In the genomic region with DNA sequence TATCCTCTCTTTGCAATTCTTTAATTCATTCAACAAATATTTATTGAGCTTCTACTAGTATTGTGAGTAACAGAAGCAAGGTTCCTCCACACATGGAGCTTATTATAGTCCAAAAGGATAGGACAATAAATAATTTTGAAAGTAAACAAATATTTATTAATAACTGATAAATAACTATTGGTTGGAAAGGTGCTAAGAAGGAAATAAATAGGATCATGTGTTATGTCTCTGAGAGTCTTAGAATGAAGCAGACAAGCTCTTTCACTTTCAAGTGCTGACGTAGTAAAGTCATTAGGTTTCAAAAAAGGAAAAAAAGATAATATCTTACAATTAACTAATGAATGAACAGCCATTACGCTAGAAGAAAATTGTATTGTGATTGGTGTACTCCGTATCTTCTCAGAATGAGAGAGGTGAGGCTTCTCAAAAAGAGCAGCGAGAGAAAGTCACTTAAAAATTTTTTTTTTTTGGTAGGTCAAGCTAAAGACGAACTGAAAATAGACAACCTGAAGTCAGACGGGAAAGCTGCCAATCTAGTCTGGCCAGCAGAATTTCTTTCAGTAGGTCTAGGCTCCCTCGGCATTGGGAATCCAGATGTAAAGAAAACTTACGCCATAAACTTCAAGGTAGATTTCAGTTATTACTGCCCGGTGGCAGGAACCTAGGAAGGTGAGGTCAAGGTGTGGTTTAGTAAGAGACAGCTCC, we compare ENCODE assay signal across 8 cellular contexts. TPM values are rescaled to one million over a fixed set of nuclear protein-coding genes. Genes with fewer than 3 reads are reported as not detected.
DNase-seq lines count a peak whose midpoint lies in the region; ATAC-seq and TF ChIP-seq lines count a peak whose summit lies in the region.

No MANE protein-coding gene starts in this region.

- H3K4me2 ChIP-seq in BLaER1 (peak overlapping the region; percentile 83), H9 (ENCODE audit: insufficient read depth, insufficient read length, low read length) (peak overlapping the region; percentile 98), smooth muscle cell (peak overlapping the region; percentile 97)

- no peak for DNase-seq in H9
- DNase-seq in foreskin fibroblast = peak in 1 of 2 donors; percentile 8
- no peak for DNase-seq in smooth muscle cell (lab: John Stamatoyannopoulos, UW; ENCODE audit: unreplicated experiment)
- no peak for DNase-seq in kidney glomerular epithelial cell (lab: John Stamatoyannopoulos, UW)
- no peak for DNase-seq in amygdala (lab: John Stamatoyannopoulos, UW)

- no peak overlapping the region for H4K5ac ChIP-seq in H9 (ENCODE audit: insufficient read length, low read depth, low read length)

- H3K18ac ChIP-seq in H9 (ENCODE audit: insufficient read length, low read depth, low read length) = peak overlapping the region; percentile 16

- H3K27ac ChIP-seq in BLaER1 (peak overlapping the region; percentile 95), H9 (ENCODE audit: insufficient read length, low read depth, low read length) (no peak overlapping the region), smooth muscle cell (ENCODE audit: low read depth) (peak overlapping the region; percentile 97)

- TF ChIP-seq CTCF in H9 (conservative IDR thresholded peaks at IDR 0.05) (no peak), foreskin fibroblast (IDR thresholded peaks at IDR 0.05; ENCODE audit: low read depth, low read length) (no peak), smooth muscle cell (IDR thresholded peaks at IDR 0.05; ENCODE audit: borderline replicate concordance, insufficient read depth, poor library complexity, severe bottlenecking) (no peak)

- H3K27me3 ChIP-seq in BLaER1 = no peaks in the 10 kb centered on the region
- no peaks in the 10 kb centered on the region for H3K27me3 ChIP-seq in H9 (ENCODE audit: insufficient read depth, low read length)
- no peaks in the 10 kb centered on the region for H3K27me3 ChIP-seq in smooth muscle cell (ENCODE audit: low read depth)

- H3K4me1 Mint-ChIP-seq in H9 = peaks cover 16 to 23% of the 10 kb centered on the region in 2 experiments
- peaks cover 29% of the 10 kb centered on the region for H3K4me1 Mint-ChIP-seq in T-helper 1 cell treated with Interleukin-12 subunit alpha and Interleukin-12 subunit beta and Interleukin-4 antibody, amounts not matched to agents 30 μg/mL and 1 μg/mL, for 36 hours (ENCODE audit: low read depth)

- H3K9me3 ChIP-seq in BLaER1 = no peaks in the 10 kb centered on the region
- H3K9me3 ChIP-seq in H9 (ENCODE audit: control insufficient read depth, low read depth, low read length) = no peaks in the 10 kb centered on the region
- H3K9me3 ChIP-seq in smooth muscle cell (replicated peaks; ENCODE audit: low read depth) = no peaks in the 10 kb centered on the region

- no peak overlapping the region for H2AK5ac ChIP-seq in H9 (ENCODE audit: insufficient read length, low read length)

- no peaks in the 10 kb centered on the region for H3K36me3 ChIP-seq in BLaER1
- no peaks in the 10 kb centered on the region for H3K36me3 ChIP-seq in smooth muscle cell (ENCODE audit: low read depth)

- H4K20me1 ChIP-seq in BLaER1 (peaks cover 41% of the 10 kb centered on the region), H9 (ENCODE audit: control insufficient read depth, insufficient read depth, insufficient read length) (no peaks in the 10 kb centered on the region), smooth muscle cell (ENCODE audit: low read depth) (peaks cover 38% of the 10 kb centered on the region)

- H2BK20ac ChIP-seq in H9 (ENCODE audit: low read depth, low read length, poor library complexity, severe bottlenecking) = no peak overlapping the region

- no peak overlapping the region for H2BK12ac ChIP-seq in H9 (ENCODE audit: insufficient read length, low read depth, low read length)

- no peak overlapping the region for H2BK120ac ChIP-seq in H9 (ENCODE audit: low read depth, low read length, poor library complexity, severe bottlenecking)

- peak overlapping the region; percentile 96 to 99 (median 98) for H3K27ac Mint-ChIP-seq in H9
- H3K27ac Mint-ChIP-seq in T-helper 1 cell treated with Interleukin-12 subunit alpha and Interleukin-12 subunit beta and Interleukin-4 antibody, amounts not matched to agents 30 μg/mL and 1 μg/mL, for 36 hours = peak overlapping the region; percentile 99

- no peak overlapping the region for H3T11ph ChIP-seq in H9 (ENCODE audit: low read length)

- no peak overlapping the region for H2BK15ac ChIP-seq in H9 (ENCODE audit: low read depth, low read length)

- peaks cover 23% of the 10 kb centered on the region for H3K79me2 ChIP-seq in H9 (ENCODE audit: insufficient read depth, low read length)
- peaks cover 53% of the 10 kb centered on the region for H3K79me2 ChIP-seq in smooth muscle cell (ENCODE audit: low read depth)

- H3K9me3 Mint-ChIP-seq in H9 = peaks cover 5 to 12% of the 10 kb centered on the region in 2 experiments; a peak in 4 of 5 replicates
- no peaks in the 10 kb centered on the region for H3K9me3 Mint-ChIP-seq in T-helper 1 cell treated with Interleukin-12 subunit alpha and Interleukin-12 subunit beta and Interleukin-4 antibody, amounts not matched to agents 30 μg/mL and 1 μg/mL, for 36 hours

- H3F3A ChIP-seq in smooth muscle cell (ENCODE audit: low read depth) = no peaks in the 10 kb centered on the region

- no CpG with 5 or more reads among the region's 9 CpGs for WGBS in H9 (ENCODE audit: extremely low coverage, insufficient read length, low lambda C conversion rate)
- 38% methylated on average over 9 of the region's 9 CpGs for WGBS in smooth muscle cell (ENCODE audit: low lambda C conversion rate)

- no peak for ATAC-seq in HG02840 (IDR thresholded peaks at IDR 0.05; ENCODE audit: low FRiP score, unreplicated experiment)

- H3K4me3 ChIP-seq in BLaER1 (peak overlapping the region; percentile 85), foreskin fibroblast (ENCODE audit: low read depth in 1 of 2, low read length in 2 of 2) (peak overlapping the region; percentile 93 to 99), smooth muscle cell (peak overlapping the region; percentile 89)

- H4K8ac ChIP-seq in H9 (replicated peaks; ENCODE audit: insufficient read length, low read depth, low read length) = no peak overlapping the region

- peaks cover 5 to 8% (median 7%) of the 10 kb centered on the region in 3 experiments; a peak in 5 of 7 replicates for H3K36me3 Mint-ChIP-seq in H9 (ENCODE audit: insufficient read depth in 1 of 3, low read depth in 3 of 3)
- H3K36me3 Mint-ChIP-seq in T-helper 1 cell treated with Interleukin-12 subunit alpha and Interleukin-12 subunit beta and Interleukin-4 antibody, amounts not matched to agents 30 μg/mL and 1 μg/mL, for 36 hours (ENCODE audit: low read depth) = peaks cover 22% of the 10 kb centered on the region

- no peak overlapping the region for H3K23ac ChIP-seq in H9 (ENCODE audit: insufficient read length, low read depth, low read length)

- no peak overlapping the region for H3K4ac ChIP-seq in H9 (ENCODE audit: low read depth, low read length)

- H2BK5ac ChIP-seq in H9 (ENCODE audit: insufficient read length, low read length) = no peak overlapping the region

- H3K79me1 ChIP-seq in H9 (ENCODE audit: insufficient read depth, low read depth, low read length, poor library complexity, severe bottlenecking) = peaks cover 8% of the 10 kb centered on the region

- H3K4me1 ChIP-seq in BLaER1 (peaks cover 28% of the 10 kb centered on the region), H9 (ENCODE audit: insufficient read depth, low read length) (no peaks in the 10 kb centered on the region; the same call in 1 of the 2 replicates), smooth muscle cell (ENCODE audit: low read depth) (peaks cover 35% of the 10 kb centered on the region)

- no peak overlapping the region for H4K91ac ChIP-seq in H9 (ENCODE audit: insufficient read length, low read depth, low read length)

- peaks cover 16% of the 10 kb centered on the region for H3K23me2 ChIP-seq in H9 (ENCODE audit: insufficient read length, low read depth, low read length, poor library complexity, severe bottlenecking)

- peak overlapping the region; percentile 95 for H3K9ac ChIP-seq in BLaER1
- H3K9ac ChIP-seq in H9 (ENCODE audit: extremely low read depth, insufficient read length, low read length) = peak overlapping the region; percentile 10
- peak overlapping the region; percentile 99 for H3K9ac ChIP-seq in smooth muscle cell (ENCODE audit: low read depth)

- peak overlapping the region; percentile 78 for H2AFZ ChIP-seq in H9 (ENCODE audit: low read length)
- peak overlapping the region; percentile 97 for H2AFZ ChIP-seq in smooth muscle cell (ENCODE audit: low read depth)

- H3K14ac ChIP-seq in H9 (ENCODE audit: insufficient read depth, low read length) = peak overlapping the region; percentile 19; the same call in 1 of the 2 replicates

- H3K27me3 Mint-ChIP-seq in H9 (ENCODE audit: low read depth) = peaks cover 28% of the 10 kb centered on the region
- H3K27me3 Mint-ChIP-seq in T-helper 1 cell treated with Interleukin-12 subunit alpha and Interleukin-12 subunit beta and Interleukin-4 antibody, amounts not matched to agents 30 μg/mL and 1 μg/mL, for 36 hours (ENCODE audit: low read depth) = peaks cover 2% of the 10 kb centered on the region

- H3K56ac ChIP-seq in H9 (ENCODE audit: insufficient read length, low read depth, low read length) = no peak overlapping the region

- H3K4me3 Mint-ChIP-seq in H9 = peak overlapping the region; percentile 97 to 99
- H3K4me3 Mint-ChIP-seq in T-helper 1 cell treated with Interleukin-12 subunit alpha and Interleukin-12 subunit beta and Interleukin-4 antibody, amounts not matched to agents 30 μg/mL and 1 μg/mL, for 36 hours = peak overlapping the region; percentile 100

RNA-seq across cellular contexts. Expression of gene LEMD3, which starts 0.6 kb away (rescaled TPM):
- total RNA-seq in H9 (2021) = 38.1 and 38.3 TPM in 2 replicates
- 53.1 and 55.1 TPM in 2 replicates for total RNA-seq in smooth muscle cell
- polyA plus RNA-seq in smooth muscle cell = 14.8 and 17.9 TPM in 2 replicates

RNA-seq across cellular contexts. Expression of gene WIF1, which starts 47.7 kb away (rescaled TPM):
- total RNA-seq in H9 (2021) (0.42 and 0.98 TPM in 2 replicates), smooth muscle cell (not detected in 2 replicates)
- polyA plus RNA-seq in smooth muscle cell = 0.30 TPM in 1 of 2 replicates, not detected in the other

Comparison
In these comparisons a context has a peak if more than half of its experiments do, and no peak if none do; other contexts are left out.
1. H3K9ac ChIP-seq: peak in every context shown above with its lines; median percentile 99 in smooth muscle cell; 95 in BLaER1; 10 in H9.